Comparison of ENCODE assay signal across 1 cellular context in the genomic region with DNA sequence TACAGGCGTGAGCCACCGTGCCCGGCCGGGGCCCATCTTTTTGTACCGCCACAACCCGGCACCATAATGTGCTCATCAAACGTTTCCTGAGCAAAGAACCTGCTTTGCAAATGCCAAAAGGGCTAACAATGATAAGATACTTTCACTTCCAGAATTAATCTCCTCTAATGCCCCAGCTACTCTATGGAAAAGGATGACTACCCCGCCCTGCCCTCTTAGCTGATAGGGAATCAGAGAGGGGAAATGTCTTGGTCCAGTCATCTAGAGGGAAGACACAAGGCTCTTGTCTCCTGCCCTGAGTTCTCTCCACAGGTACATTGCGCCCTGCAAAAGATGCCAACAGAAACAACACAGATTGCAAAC.
TF ChIP-seq lines count a peak whose summit lies in the region.

No MANE protein-coding gene starts in this region.

TF ChIP-seq in SK-N-SH, 30 proteins besides CTCF, POLR2A, EP300 and RAD21 (continued from another document):
- TF ChIP-seq, protein P1, sequence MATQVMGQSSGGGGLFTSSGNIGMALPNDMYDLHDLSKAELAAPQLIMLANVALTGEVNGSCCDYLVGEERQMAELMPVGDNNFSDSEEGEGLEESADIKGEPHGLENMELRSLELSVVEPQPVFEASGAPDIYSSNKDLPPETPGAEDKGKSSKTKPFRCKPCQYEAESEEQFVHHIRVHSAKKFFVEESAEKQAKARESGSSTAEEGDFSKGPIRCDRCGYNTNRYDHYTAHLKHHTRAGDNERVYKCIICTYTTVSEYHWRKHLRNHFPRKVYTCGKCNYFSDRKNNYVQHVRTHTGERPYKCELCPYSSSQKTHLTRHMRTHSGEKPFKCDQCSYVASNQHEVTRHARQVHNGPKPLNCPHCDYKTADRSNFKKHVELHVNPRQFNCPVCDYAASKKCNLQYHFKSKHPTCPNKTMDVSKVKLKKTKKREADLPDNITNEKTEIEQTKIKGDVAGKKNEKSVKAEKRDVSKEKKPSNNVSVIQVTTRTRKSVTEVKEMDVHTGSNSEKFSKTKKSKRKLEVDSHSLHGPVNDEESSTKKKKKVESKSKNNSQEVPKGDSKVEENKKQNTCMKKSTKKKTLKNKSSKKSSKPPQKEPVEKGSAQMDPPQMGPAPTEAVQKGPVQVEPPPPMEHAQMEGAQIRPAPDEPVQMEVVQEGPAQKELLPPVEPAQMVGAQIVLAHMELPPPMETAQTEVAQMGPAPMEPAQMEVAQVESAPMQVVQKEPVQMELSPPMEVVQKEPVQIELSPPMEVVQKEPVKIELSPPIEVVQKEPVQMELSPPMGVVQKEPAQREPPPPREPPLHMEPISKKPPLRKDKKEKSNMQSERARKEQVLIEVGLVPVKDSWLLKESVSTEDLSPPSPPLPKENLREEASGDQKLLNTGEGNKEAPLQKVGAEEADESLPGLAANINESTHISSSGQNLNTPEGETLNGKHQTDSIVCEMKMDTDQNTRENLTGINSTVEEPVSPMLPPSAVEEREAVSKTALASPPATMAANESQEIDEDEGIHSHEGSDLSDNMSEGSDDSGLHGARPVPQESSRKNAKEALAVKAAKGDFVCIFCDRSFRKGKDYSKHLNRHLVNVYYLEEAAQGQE (IDR thresholded peaks at IDR 0.05; ENCODE audit: low read depth, low read length) = no peak
- TF ChIP-seq, protein P2, sequence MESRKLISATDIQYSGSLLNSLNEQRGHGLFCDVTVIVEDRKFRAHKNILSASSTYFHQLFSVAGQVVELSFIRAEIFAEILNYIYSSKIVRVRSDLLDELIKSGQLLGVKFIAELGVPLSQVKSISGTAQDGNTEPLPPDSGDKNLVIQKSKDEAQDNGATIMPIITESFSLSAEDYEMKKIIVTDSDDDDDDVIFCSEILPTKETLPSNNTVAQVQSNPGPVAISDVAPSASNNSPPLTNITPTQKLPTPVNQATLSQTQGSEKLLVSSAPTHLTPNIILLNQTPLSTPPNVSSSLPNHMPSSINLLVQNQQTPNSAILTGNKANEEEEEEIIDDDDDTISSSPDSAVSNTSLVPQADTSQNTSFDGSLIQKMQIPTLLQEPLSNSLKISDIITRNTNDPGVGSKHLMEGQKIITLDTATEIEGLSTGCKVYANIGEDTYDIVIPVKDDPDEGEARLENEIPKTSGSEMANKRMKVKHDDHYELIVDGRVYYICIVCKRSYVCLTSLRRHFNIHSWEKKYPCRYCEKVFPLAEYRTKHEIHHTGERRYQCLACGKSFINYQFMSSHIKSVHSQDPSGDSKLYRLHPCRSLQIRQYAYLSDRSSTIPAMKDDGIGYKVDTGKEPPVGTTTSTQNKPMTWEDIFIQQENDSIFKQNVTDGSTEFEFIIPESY (IDR thresholded peaks at IDR 0.05; ENCODE audit: borderline replicate concordance, low read depth) = no peak
- TF ChIP-seq, protein P3, sequence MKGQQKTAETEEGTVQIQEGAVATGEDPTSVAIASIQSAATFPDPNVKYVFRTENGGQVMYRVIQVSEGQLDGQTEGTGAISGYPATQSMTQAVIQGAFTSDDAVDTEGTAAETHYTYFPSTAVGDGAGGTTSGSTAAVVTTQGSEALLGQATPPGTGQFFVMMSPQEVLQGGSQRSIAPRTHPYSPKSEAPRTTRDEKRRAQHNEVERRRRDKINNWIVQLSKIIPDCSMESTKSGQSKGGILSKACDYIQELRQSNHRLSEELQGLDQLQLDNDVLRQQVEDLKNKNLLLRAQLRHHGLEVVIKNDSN (IDR thresholded peaks at IDR 0.05; ENCODE audit: borderline replicate concordance, low read depth) = no peak
- TF ChIP-seq, protein P4, sequence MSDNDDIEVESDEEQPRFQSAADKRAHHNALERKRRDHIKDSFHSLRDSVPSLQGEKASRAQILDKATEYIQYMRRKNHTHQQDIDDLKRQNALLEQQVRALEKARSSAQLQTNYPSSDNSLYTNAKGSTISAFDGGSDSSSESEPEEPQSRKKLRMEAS (IDR thresholded peaks at IDR 0.05; ENCODE audit: low read depth) = no peak
- TF ChIP-seq YY1 (IDR thresholded peaks at IDR 0.05; ENCODE audit: low read depth) (no peak), TAF1 (IDR thresholded peaks at IDR 0.05; ENCODE audit: borderline replicate concordance, low read depth, low read length) (no peak), EZH2phosphoT487 (IDR thresholded peaks at IDR 0.05; ENCODE audit: borderline replicate concordance, low read depth) (no peak), TEAD4 (IDR thresholded peaks at IDR 0.05; ENCODE audit: borderline replicate concordance, insufficient read depth) (no peak), FOXJ3 (CRISPR knock-in tag; IDR thresholded peaks at IDR 0.05) (no peak), ELF1 (IDR thresholded peaks at IDR 0.05) (no peak), SMC3 (IDR thresholded peaks at IDR 0.05; ENCODE audit: low read depth, low read length) (no peak)
TF ChIP-seq in SK-N-SH: peak in this region for 0.
